ENCODE assay signal across 15 cellular contexts in the genomic region with DNA sequence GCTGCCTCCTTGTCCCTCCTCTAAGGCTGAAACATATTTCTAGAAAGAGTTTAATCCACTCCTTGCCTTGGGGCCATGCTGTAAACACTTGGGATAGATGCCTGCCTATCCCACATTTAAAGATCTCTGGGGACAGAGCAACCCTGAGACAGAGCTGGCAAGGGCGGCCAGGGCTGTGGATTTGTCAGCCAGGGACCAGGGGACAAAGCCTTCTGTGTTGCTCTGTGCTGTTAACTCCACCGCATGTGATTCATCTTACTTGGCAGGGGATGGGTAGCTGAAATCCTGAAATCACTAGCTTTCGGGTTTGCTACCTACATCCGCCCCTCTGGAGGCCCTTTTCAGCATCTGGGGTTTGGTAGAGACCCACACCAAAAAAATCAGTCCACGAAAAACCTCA.
DNase-seq lines count a peak whose midpoint lies in the region; ATAC-seq and TF ChIP-seq lines count a peak whose summit lies in the region.
"Had no signal": no experiment of that assay in that cellular context is flagged by ENCODE, and none has a peak within 500 bp of the region (broad histone marks: within the 10 kb centered on the region; RNA-seq: fewer than 3 reads in every experiment).

No MANE protein-coding gene starts in this region.

- no peak overlapping the region for H3K4me3 ChIP-seq in spleen
- H3K4me3 ChIP-seq: sigmoid colon had no signal

- peaks cover 0 to 18% (median 0%) of the 10 kb centered on the region in 6 donors for H3K36me3 ChIP-seq in spleen
- H3K36me3 ChIP-seq: sigmoid colon had no signal

- WGBS in spleen, 5 donors, result 91 to 97% (median 93%) methylated on average over 5 of the region's 5 CpGs

- H3K9me3 ChIP-seq in spleen, result no peaks in the 10 kb centered on the region
- H3K9me3 ChIP-seq: sigmoid colon had no signal

- no peaks in the 10 kb centered on the region for H3K27me3 ChIP-seq in spleen (replicated peaks in 1 of 7)
- H3K27me3 ChIP-seq: sigmoid colon had no signal

- intact Hi-C loops in spleen (cut with DNase I; ENCODE audit: low total_unique reads), result no loop called here

- no peaks in the 10 kb centered on the region for H3K4me1 ChIP-seq in spleen
- H3K4me1 ChIP-seq: sigmoid colon had no signal

- peak; percentile 68 for DNase-seq in GM03348 (ENCODE audit: low spot score)
- peak; percentile 82 for DNase-seq in T1000 (lab: John Stamatoyannopoulos, UW)
- peak; percentile 14 for DNase-seq in fibroblast of the conjunctiva (ENCODE audit: low read depth)
- peak; percentile 42 for DNase-seq in putamen (ENCODE audit: low spot score)
- DNase-seq in amniotic stem cell (lab: John Stamatoyannopoulos, UW), result no peak
- DNase-seq in SW480 (ENCODE audit: low spot score), result no peak
- no peak for DNase-seq in spleen
- DNase-seq: activated CD4-positive, alpha-beta memory T cell treated with anti-CD3 and anti-CD28 coated beads for 36 hours; CD4-positive, alpha-beta memory T cell; central memory CD4-positive, alpha-beta T cell; MM.1S; NCI-H345; sigmoid colon; T-helper 9 cell had no signal

- no peak for TF ChIP-seq POLR2A in spleen (IDR thresholded peaks at IDR 0.05)

- TF ChIP-seq CTCF in spleen (IDR thresholded peaks at IDR 0.05 in 8 of 11, conservative IDR thresholded peaks at IDR 0.05 in 3 of 11), result no peak

- no peak for ATAC-seq in GM21717 (IDR thresholded peaks at IDR 0.05; ENCODE audit: unreplicated experiment)

- no peak overlapping the region for H3K27ac ChIP-seq in spleen
- H3K27ac ChIP-seq: sigmoid colon had no signal

Comparison
In these comparisons a context has a peak if more than half of its experiments do, and no peak if none do; other contexts are left out.
1. DNase-seq: peak in GM03348 (single experiment), T1000 (single experiment), fibroblast of the conjunctiva (single experiment) and putamen (single experiment); none in amniotic stem cell (single experiment), SW480 (single experiment) and spleen (single experiment).